Comparison of ENCODE assay signal across 9 cellular contexts in the genomic region with DNA sequence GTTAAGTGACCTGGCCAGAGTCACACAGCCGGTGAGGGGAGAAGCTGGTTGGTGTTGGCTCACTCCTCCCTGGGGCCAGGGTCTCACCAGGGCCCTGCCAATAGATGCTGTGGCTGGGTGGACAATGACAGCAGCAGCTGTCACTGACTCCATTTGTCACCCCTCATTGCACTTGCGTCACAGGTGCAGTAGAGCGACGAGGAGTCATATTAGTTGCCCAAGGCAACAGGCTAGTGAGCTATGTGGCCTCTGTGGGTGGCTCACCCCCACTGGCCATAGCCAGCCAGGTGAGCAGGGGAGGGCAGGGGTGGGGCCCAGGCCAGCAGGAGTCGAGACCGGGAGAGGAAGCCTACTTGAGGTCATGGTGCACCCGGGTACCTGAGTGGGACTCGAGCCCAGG. TPM values are rescaled to one million over a fixed set of nuclear protein-coding genes. Genes with fewer than 3 reads are reported as not detected.
DNase-seq lines count a peak whose midpoint lies in the region; ATAC-seq and TF ChIP-seq lines count a peak whose summit lies in the region.
"Had no signal": no experiment of that assay in that cellular context is flagged by ENCODE, and none has a peak within 500 bp of the region (broad histone marks: within the 10 kb centered on the region; RNA-seq: fewer than 3 reads in every experiment).

No MANE protein-coding gene starts in this region.

- H2BK12ac ChIP-seq in neuronal stem cell (ENCODE audit: low read length): no peak overlapping the region

- no peak overlapping the region for H3K4me2 ChIP-seq in neuronal stem cell (ENCODE audit: insufficient read depth, low read length, poor library complexity, severe bottlenecking)

- no peak overlapping the region for H2AK5ac ChIP-seq in neuronal stem cell (ENCODE audit: low read depth, low read length)

- H3K14ac ChIP-seq in neuronal stem cell (ENCODE audit: low read length): no peak overlapping the region

- H3K9me3 ChIP-seq in HEK293 (ENCODE audit: control insufficient read depth, insufficient read depth, low read depth, low read length) (no peaks in the 10 kb centered on the region), neuronal stem cell (replicated peaks in 1 of 2; ENCODE audit: control insufficient read depth in 2 of 2, insufficient read depth in 1 of 2, low read depth in 1 of 2, low read length in 2 of 2) (no peaks in the 10 kb centered on the region)

- H2BK5ac ChIP-seq in neuronal stem cell (ENCODE audit: low read length): no peak overlapping the region

- CTCF ChIA-PET in HEK293 (lab: Yijun Ruan, JAX): no interaction called here

- H3K4me3 ChIP-seq in HEK293 (ENCODE audit: low read depth, low read length) (no peak overlapping the region), neuronal stem cell (ENCODE audit: low read length in 2 of 2) (no peak overlapping the region)

- no peak overlapping the region for H3K23ac ChIP-seq in neuronal stem cell (ENCODE audit: low read depth, low read length, poor library complexity)

- no peak overlapping the region for H3K9ac ChIP-seq in neuronal stem cell (ENCODE audit: low read depth, low read length, poor library complexity)

- H4K91ac ChIP-seq in neuronal stem cell (ENCODE audit: low read depth, low read length, poor library complexity): no peak overlapping the region

- no peak for TF ChIP-seq CTCF in HEK293 (tag by site-specific recombination; IDR thresholded peaks at IDR 0.05)

- POLR2A ChIA-PET in HEK293 (lab: Yijun Ruan, JAX): interaction anchor here (0.6 kb wide), 1 partner anchor 412 kb away, joined by 4 read pairs; no protein-coding TSS in a partner anchor

- H3K27me3 ChIP-seq in neuronal stem cell (ENCODE audit: control insufficient read depth in 3 of 3, insufficient read depth in 3 of 3, low read depth in 1 of 3, low read length in 3 of 3): no peaks in the 10 kb centered on the region

- H3K4ac ChIP-seq in neuronal stem cell (ENCODE audit: low read length): no peak overlapping the region

- H3K18ac ChIP-seq in neuronal stem cell (ENCODE audit: low read length): peak overlapping the region; percentile 3

- H3K4me1 ChIP-seq in HEK293 (ENCODE audit: control insufficient read depth, insufficient read depth, low read length) (no peaks in the 10 kb centered on the region), neuronal stem cell (ENCODE audit: control insufficient read depth in 2 of 2, insufficient read depth in 1 of 2, low read depth in 1 of 2, low read length in 2 of 2) (no peaks in the 10 kb centered on the region)

- no peak overlapping the region for H3K27ac ChIP-seq in HEK293 (ENCODE audit: extremely low read depth, low read depth, low read length)
- H3K27ac ChIP-seq in neuronal stem cell (replicated peaks; ENCODE audit: low read length): no peak overlapping the region

- peak; percentile 52 for ATAC-seq in GM18909 (IDR thresholded peaks at IDR 0.05; ENCODE audit: poor library complexity, unreplicated experiment)
- ATAC-seq: activated T-cell treated with anti-CD3 and anti-CD28 coated beads, Interleukin-2, amount 50 U/mL, for 4 hours; right cardiac atrium had no signal

- H4K8ac ChIP-seq in neuronal stem cell (ENCODE audit: low read depth, low read length): no peak overlapping the region

- DNase-seq in NCI-H345 treated with DMSO at 0.1 percent for 48 hours (lab: John Stamatoyannopoulos, UW; ENCODE audit: unreplicated experiment) (peak; percentile 67), neuronal stem cell (ENCODE audit: low spot score) (no peak), NCI-H2227 treated with DMSO at 0.1 percent for 48 hours (lab: John Stamatoyannopoulos, UW) (no peak), NCI-H82 (lab: John Stamatoyannopoulos, UW) (no peak)
- no peak for DNase-seq in stimulated activated CD4-positive, alpha-beta T cell treated with anti-CD3 and anti-CD28 coated beads, Interleukin-1b, Interleukin-23, amount 100 ng/mL, for 48 hours
- DNase-seq: activated T-cell treated with anti-CD3 and anti-CD28 coated beads, Interleukin-2, amount 50 U/mL, for 4 hours had no signal

- H3K36me3 ChIP-seq in HEK293 (ENCODE audit: control insufficient read depth in 2 of 2, insufficient read depth in 1 of 2, low read length in 2 of 2): peaks cover 0 to 26% of the 10 kb centered on the region in 2 experiments; a peak in 2 of 3 replicates
- peaks cover 11 to 31% of the 10 kb centered on the region in 2 donors for H3K36me3 ChIP-seq in neuronal stem cell (replicated peaks in 1 of 2; ENCODE audit: control insufficient read depth in 2 of 2, insufficient read depth in 2 of 2, low read length in 2 of 2)

- H3K79me1 ChIP-seq in neuronal stem cell (ENCODE audit: low read depth, low read length): peaks cover 1% of the 10 kb centered on the region

- no peak overlapping the region for H2AFZ ChIP-seq in neuronal stem cell (ENCODE audit: low read length)

- H2BK120ac ChIP-seq in neuronal stem cell (ENCODE audit: low read depth, low read length): no peak overlapping the region

- WGBS in neuronal stem cell (ENCODE audit: extremely low coverage in 2 of 2, insufficient read length in 2 of 2, insufficient replicate concordance in 1 of 2), 2 donors: no CpG with 5 or more reads among the region's 8 CpGs

- no peak overlapping the region for H2BK15ac ChIP-seq in neuronal stem cell (ENCODE audit: low read length)

TF ChIP-seq in HEK293, 187 proteins besides CTCF, POLR2A, EP300 and RAD21:
- TF ChIP-seq GLIS1 (tag by site-specific recombination; IDR thresholded peaks at IDR 0.05) (0 out of 2 replicates have a peak, but pooled peaks have one; percentile 34), ZNF501 (tag by site-specific recombination; IDR thresholded peaks at IDR 0.05) (no peak), SCRT2 (tag by site-specific recombination; IDR thresholded peaks at IDR 0.05) (0 out of 2 replicates have a peak, but pooled peaks have one; percentile 13)
- TF ChIP-seq, protein P1, sequence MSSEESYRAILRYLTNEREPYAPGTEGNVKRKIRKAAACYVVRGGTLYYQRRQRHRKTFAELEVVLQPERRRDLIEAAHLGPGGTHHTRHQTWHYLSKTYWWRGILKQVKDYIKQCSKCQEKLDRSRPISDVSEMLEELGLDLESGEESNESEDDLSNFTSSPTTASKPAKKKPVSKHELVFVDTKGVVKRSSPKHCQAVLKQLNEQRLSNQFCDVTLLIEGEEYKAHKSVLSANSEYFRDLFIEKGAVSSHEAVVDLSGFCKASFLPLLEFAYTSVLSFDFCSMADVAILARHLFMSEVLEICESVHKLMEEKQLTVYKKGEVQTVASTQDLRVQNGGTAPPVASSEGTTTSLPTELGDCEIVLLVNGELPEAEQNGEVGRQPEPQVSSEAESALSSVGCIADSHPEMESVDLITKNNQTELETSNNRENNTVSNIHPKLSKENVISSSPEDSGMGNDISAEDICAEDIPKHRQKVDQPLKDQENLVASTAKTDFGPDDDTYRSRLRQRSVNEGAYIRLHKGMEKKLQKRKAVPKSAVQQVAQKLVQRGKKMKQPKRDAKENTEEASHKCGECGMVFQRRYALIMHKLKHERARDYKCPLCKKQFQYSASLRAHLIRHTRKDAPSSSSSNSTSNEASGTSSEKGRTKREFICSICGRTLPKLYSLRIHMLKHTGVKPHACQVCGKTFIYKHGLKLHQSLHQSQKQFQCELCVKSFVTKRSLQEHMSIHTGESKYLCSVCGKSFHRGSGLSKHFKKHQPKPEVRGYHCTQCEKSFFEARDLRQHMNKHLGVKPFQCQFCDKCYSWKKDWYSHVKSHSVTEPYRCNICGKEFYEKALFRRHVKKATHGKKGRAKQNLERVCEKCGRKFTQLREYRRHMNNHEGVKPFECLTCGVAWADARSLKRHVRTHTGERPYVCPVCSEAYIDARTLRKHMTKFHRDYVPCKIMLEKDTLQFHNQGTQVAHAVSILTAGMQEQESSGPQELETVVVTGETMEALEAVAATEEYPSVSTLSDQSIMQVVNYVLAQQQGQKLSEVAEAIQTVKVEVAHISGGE (tag by site-specific recombination; conservative IDR thresholded peaks at IDR 0.05; ENCODE audit: low read depth): no peak
- TF ChIP-seq, protein P2, sequence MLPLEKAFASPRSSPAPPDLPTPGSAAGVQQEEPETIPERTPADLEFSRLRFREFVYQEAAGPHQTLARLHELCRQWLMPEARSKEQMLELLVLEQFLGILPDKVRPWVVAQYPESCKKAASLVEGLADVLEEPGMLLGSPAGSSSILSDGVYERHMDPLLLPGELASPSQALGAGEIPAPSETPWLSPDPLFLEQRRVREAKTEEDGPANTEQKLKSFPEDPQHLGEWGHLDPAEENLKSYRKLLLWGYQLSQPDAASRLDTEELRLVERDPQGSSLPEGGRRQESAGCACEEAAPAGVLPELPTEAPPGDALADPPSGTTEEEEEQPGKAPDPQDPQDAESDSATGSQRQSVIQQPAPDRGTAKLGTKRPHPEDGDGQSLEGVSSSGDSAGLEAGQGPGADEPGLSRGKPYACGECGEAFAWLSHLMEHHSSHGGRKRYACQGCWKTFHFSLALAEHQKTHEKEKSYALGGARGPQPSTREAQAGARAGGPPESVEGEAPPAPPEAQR (tag by site-specific recombination; IDR thresholded peaks at IDR 0.05): no peak

RNA-seq across cellular contexts. Expression of a gene that starts 9.7 kb away (rescaled TPM):
- 0.03 TPM for polyA plus RNA-seq in neuronal stem cell (2013, experiment 1 of 2)
- polyA plus RNA-seq in neuronal stem cell (2013, experiment 2 of 2): not detected
- polyA plus RNA-seq: right cardiac atrium had no signal

RNA-seq across cellular contexts. Expression of a gene that starts 26.6 kb away (rescaled TPM):
- polyA plus RNA-seq in neuronal stem cell (2013, experiment 1 of 2): 113 TPM
- polyA plus RNA-seq in neuronal stem cell (2013, experiment 2 of 2): 111 TPM

RNA-seq across cellular contexts. Expression of a gene that starts 43.5 kb away (rescaled TPM):
- 8.7 TPM for polyA plus RNA-seq in neuronal stem cell (2013, experiment 1 of 2)
- polyA plus RNA-seq in neuronal stem cell (2013, experiment 2 of 2): 9.9 TPM
